ENCODE assay signal across 18 cellular contexts in the genomic region with DNA sequence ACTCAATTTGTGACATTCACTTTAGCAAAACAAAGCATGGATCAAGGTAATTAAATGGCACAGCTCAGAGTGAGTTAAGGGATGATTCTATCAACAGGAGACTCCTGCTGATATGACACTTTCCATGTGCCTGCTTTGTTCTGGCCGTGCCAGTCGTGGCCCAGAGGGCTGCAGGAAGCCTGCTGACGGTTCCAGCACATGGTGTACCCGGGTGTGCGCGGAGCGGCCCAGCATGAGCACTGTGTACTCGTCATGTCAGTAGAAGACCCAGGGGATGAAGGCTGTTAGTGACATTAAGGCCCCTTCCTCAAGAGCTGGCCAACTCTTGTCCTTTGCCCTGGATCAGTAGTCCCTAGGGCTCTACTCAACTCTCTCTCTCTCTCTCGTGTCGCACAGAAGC.
"Had no signal": no experiment of that assay in that cellular context is flagged by ENCODE, and none has a peak within 500 bp of the region (broad histone marks: within the 10 kb centered on the region; RNA-seq: fewer than 3 reads in every experiment).

No MANE protein-coding gene starts in this region.

- H3K79me2 ChIP-seq: parathyroid adenoma had no signal

- H3K9me3 ChIP-seq: gastrocnemius medialis, neutrophil, right atrium auricular region, testis, tibial artery, upper lobe of left lung, uterus had no signal

- H3K27me3 ChIP-seq: dorsolateral prefrontal cortex, gastrocnemius medialis, neutrophil, right atrium auricular region, testis, upper lobe of left lung, uterus had no signal

- FAIRE-seq: kidney had no signal

- H3K4me3 ChIP-seq: dorsolateral prefrontal cortex, gastrocnemius medialis, lung, right atrium auricular region, testis, tibial artery, upper lobe of left lung, uterus had no signal

- H3K27ac ChIP-seq: epithelial cell of prostate, gastrocnemius medialis, neutrophil, parathyroid adenoma, right atrium auricular region, testis, tibial artery, upper lobe of left lung, uterus had no signal

- H2AFZ ChIP-seq: parathyroid adenoma had no signal

- DNase-seq: dorsolateral prefrontal cortex; effector CD4-positive, alpha-beta T cell; foreskin fibroblast; gastrocnemius medialis; kidney; natural killer cell; stimulated activated CD4-positive, alpha-beta T cell treated with anti-CD3 and anti-CD28 coated beads, Interleukin-2, amount 100 ng/mL, for 24 hours; stimulated activated CD4-positive, alpha-beta T cell treated with anti-CD3 and anti-CD28 coated beads, Interleukin-4, amount 100 ng/mL, for 4 hours; stimulated activated naive CD8-positive, alpha-beta T cell treated with anti-CD3 and anti-CD28 coated beads, Interleukin-15, Interleukin-2, amounts not matched to agents 100 U/mL and 50 U/mL, for 24 hours; testis; tibial artery; uterus had no signal

- H3K4me1 ChIP-seq: gastrocnemius medialis, parathyroid adenoma, right atrium auricular region, testis, tibial artery, upper lobe of left lung, uterus had no signal

- H3K9ac ChIP-seq: parathyroid adenoma had no signal

- H3K36me3 ChIP-seq: gastrocnemius medialis, neutrophil, right atrium auricular region, tibial artery, upper lobe of left lung, uterus had no signal
